In genomic region chr12:93019240-93019910, GRCh38 we compare ENCODE assay signal across 11 cellular contexts.
"Had no signal": no experiment of that assay in that cellular context is flagged by ENCODE, and none has a peak within 500 bp of the region (broad histone marks: within the 10 kb centered on the region; RNA-seq: fewer than 3 reads in every experiment).

No MANE protein-coding gene starts in this region.

- H3K27ac ChIP-seq: coronary artery, thyroid gland had no signal

- H3K27me3 ChIP-seq: thyroid gland had no signal

- DNase-seq: activated CD4-positive, alpha-beta T cell treated with anti-CD3 and anti-CD28 coated beads, Interleukin-2, amount 50 U/mL, for 1 hour; activated CD4-positive, CD25-positive, alpha-beta regulatory T cell; activated naive CD4-positive, alpha-beta T cell treated with anti-CD3 and anti-CD28 coated beads for 36 hours; activated T-cell treated with anti-CD3 and anti-CD28 coated beads for 4 hours; caudate nucleus; effector CD8-positive, alpha-beta T cell; nephron progenitor cell; T-helper 17 cell had no signal

- H3K9me3 ChIP-seq: thyroid gland had no signal

- ATAC-seq: activated T-helper 17 cell treated with anti-CD3 and anti-CD28 coated beads, Interleukin-2, amount 50 U/mL, for 72 hours; T-helper 17 cell had no signal

- H3K4me3 ChIP-seq: coronary artery, thyroid gland had no signal

- H3K36me3 ChIP-seq: thyroid gland had no signal
